Comparison of ENCODE assay signal across 9 cellular contexts in the genomic region with DNA sequence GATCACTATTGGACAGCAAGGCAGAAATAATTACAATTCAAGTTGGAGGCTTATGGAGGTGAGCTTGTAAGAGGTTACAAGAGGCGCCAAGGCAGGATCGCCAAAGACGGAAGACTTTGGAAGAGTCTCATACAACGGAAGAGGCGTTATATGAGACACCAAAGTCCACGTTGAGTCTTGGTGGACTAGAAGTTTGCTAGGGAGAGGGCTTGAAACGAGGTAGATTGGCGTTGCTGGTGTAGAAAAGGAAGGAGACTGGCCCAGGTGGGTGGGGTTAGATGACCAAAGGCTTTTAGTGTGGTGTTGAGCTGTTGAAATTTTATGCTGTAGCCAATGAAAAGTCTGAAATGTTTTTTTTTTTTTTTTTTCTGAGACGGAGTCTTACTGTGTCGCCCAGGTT. TPM values are rescaled to one million over a fixed set of nuclear protein-coding genes. Genes with fewer than 3 reads are reported as not detected.
DNase-seq lines count a peak whose midpoint lies in the region; ATAC-seq and TF ChIP-seq lines count a peak whose summit lies in the region.
"Had no signal": no experiment of that assay in that cellular context is flagged by ENCODE, and none has a peak within 500 bp of the region (broad histone marks: within the 10 kb centered on the region; RNA-seq: fewer than 3 reads in every experiment).

No MANE protein-coding gene starts in this region.

- TF ChIP-seq RAD21 in SK-N-SH (IDR thresholded peaks at IDR 0.05; ENCODE audit: low read length) = no peak

- TF ChIP-seq EP300 in SK-N-SH (IDR thresholded peaks at IDR 0.05; ENCODE audit: borderline replicate concordance in 1 of 2, low read depth in 1 of 2, low read length in 1 of 2) = no peak

- H3K27me3 ChIP-seq in SK-N-SH (ENCODE audit: insufficient read depth) (no peaks in the 10 kb centered on the region), SU-DHL-6 (ENCODE audit: low read length) (no peaks in the 10 kb centered on the region), hepatocyte (no peaks in the 10 kb centered on the region), spleen (replicated peaks in 1 of 7) (no peaks in the 10 kb centered on the region)

- no peak for TF ChIP-seq POLR2A in spleen (IDR thresholded peaks at IDR 0.05)

- H3K4me2 ChIP-seq in SK-N-SH (peak overlapping the region; percentile 79), SU-DHL-6 (ENCODE audit: low read depth, low read length, poor library complexity, severe bottlenecking) (peak overlapping the region; percentile 77), hepatocyte (peak overlapping the region; percentile 82)

- intact Hi-C loops in spleen (cut with DNase I; ENCODE audit: low total_unique reads) = no loop called here

- TF ChIP-seq CTCF in SK-N-SH (IDR thresholded peaks at IDR 0.05) (no peak), SU-DHL-6 (IDR thresholded peaks at IDR 0.05; ENCODE audit: insufficient read depth, low read length, poor library complexity, severe bottlenecking) (no peak), hepatocyte (IDR thresholded peaks at IDR 0.05; ENCODE audit: poor library complexity) (no peak), spleen (IDR thresholded peaks at IDR 0.05 in 8 of 11, conservative IDR thresholded peaks at IDR 0.05 in 3 of 11) (no peak)

- no peaks in the 10 kb centered on the region for H3K9me2 ChIP-seq in SK-N-SH
- no peaks in the 10 kb centered on the region for H3K9me2 ChIP-seq in SU-DHL-6 (replicated peaks; ENCODE audit: insufficient read depth, low read length)
- no peaks in the 10 kb centered on the region for H3K9me2 ChIP-seq in hepatocyte (replicated peaks; ENCODE audit: insufficient read depth)

- H3K27ac ChIP-seq in SK-N-SH (ENCODE audit: low read depth in 2 of 2, low read length in 1 of 2) (no peak overlapping the region), SU-DHL-6 (ENCODE audit: low read depth, low read length) (0 out of 2 replicates have a peak overlapping the region, but pooled peaks have one; percentile 14), hepatocyte (no peak overlapping the region), spleen (no peak overlapping the region)

- WGBS in SK-N-SH (ENCODE audit: low lambda C conversion rate) = 86% methylated on average over 10 of the region's 10 CpGs
- 79% methylated on average over 10 of the region's 10 CpGs for WGBS in hepatocyte (ENCODE audit: low lambda C conversion rate, missing lambda C conversion rate)
- WGBS in spleen, 5 donors = 70 to 88% (median 76%) methylated on average over 10 of the region's 10 CpGs

- H3F3A ChIP-seq in SK-N-SH (replicated peaks; ENCODE audit: insufficient read depth) (peaks cover 4% of the 10 kb centered on the region), SU-DHL-6 (ENCODE audit: insufficient read depth) (peaks cover 5% of the 10 kb centered on the region; the same call in 1 of the 2 replicates)

- H4K20me1 ChIP-seq in SK-N-SH (ENCODE audit: insufficient read depth) = no peaks in the 10 kb centered on the region
- H4K20me1 ChIP-seq in SU-DHL-6 (ENCODE audit: low read depth, low read length) = no peaks in the 10 kb centered on the region
- H4K20me1 ChIP-seq in hepatocyte (ENCODE audit: insufficient read depth, poor library complexity, severe bottlenecking) = no peaks in the 10 kb centered on the region

- no peak for DNase-seq in SK-N-SH
- no peak for DNase-seq in hepatocyte (ENCODE audit: low spot score)
- DNase-seq in spleen = no peak
- no peak for DNase-seq in GM19238 (ENCODE audit: insufficient read length, low spot score)
- DNase-seq in stimulated activated CD4-positive, alpha-beta T cell treated with anti-CD3 and anti-CD28 coated beads, Interleukin-1b, Interleukin-23, amount 100 ng/mL, for 48 hours = no peak
- DNase-seq: NCI-H526 treated with DMSO at 0.1 percent for 48 hours had no signal

- H3K4me3 ChIP-seq in SK-N-SH (ENCODE audit: low read depth in 2 of 2, low read length in 1 of 2) = peak overlapping the region; percentile 74 to 96
- H3K4me3 ChIP-seq in SU-DHL-6 (ENCODE audit: insufficient read depth, low read length, poor library complexity, severe bottlenecking) = peak overlapping the region; percentile 70
- H3K4me3 ChIP-seq in hepatocyte = peak overlapping the region; percentile 74
- peak overlapping the region in 6 of 8 donors; percentile 83 to 100 (median 98) for H3K4me3 ChIP-seq in spleen

- H3K4me1 ChIP-seq in SK-N-SH (ENCODE audit: control insufficient read depth in 1 of 2, insufficient read depth in 2 of 2, low read depth in 1 of 2, low read length in 1 of 2) (peaks cover 6 to 11% of the 10 kb centered on the region in 2 experiments; a peak in 1 of 4 replicates), hepatocyte (ENCODE audit: insufficient read depth) (peaks cover 15% of the 10 kb centered on the region), spleen (peaks cover 12 to 36% (median 20%) of the 10 kb centered on the region in 6 donors)

- no peak overlapping the region for H3K9ac ChIP-seq in SK-N-SH
- H3K9ac ChIP-seq in SU-DHL-6 (ENCODE audit: low read length) = peak overlapping the region; percentile 89

- H3K79me2 ChIP-seq in SK-N-SH (ENCODE audit: insufficient read depth) (peaks cover 59% of the 10 kb centered on the region), SU-DHL-6 (ENCODE audit: insufficient read depth, low read length) (peaks cover 59% of the 10 kb centered on the region), hepatocyte (peaks cover 43% of the 10 kb centered on the region)

- peaks cover 0 to 4% of the 10 kb centered on the region in 2 experiments for H3K36me3 ChIP-seq in SK-N-SH (replicated peaks in 1 of 2; ENCODE audit: control insufficient read depth in 1 of 2, insufficient read depth in 2 of 2, low read length in 1 of 2)
- peaks cover 6% of the 10 kb centered on the region; the same call in 1 of the 2 replicates for H3K36me3 ChIP-seq in SU-DHL-6 (ENCODE audit: low read length)
- H3K36me3 ChIP-seq in hepatocyte (replicated peaks; ENCODE audit: insufficient read depth, low read depth) = no peaks in the 10 kb centered on the region
- peaks cover 0 to 21% (median 4%) of the 10 kb centered on the region in 6 donors for H3K36me3 ChIP-seq in spleen

- H3K9me3 ChIP-seq in SK-N-SH (no peaks in the 10 kb centered on the region), SU-DHL-6 (ENCODE audit: insufficient read depth, low read length) (no peaks in the 10 kb centered on the region), hepatocyte (ENCODE audit: low read depth) (no peaks in the 10 kb centered on the region), spleen (no peaks in the 10 kb centered on the region)

- H2AFZ ChIP-seq in SK-N-SH (ENCODE audit: low read depth) (peak overlapping the region; percentile 97; the same call in 1 of the 2 replicates), SU-DHL-6 (ENCODE audit: low read depth, low read length, severe bottlenecking) (no peak overlapping the region), hepatocyte (no peak overlapping the region)

- POLR2A ChIA-PET in SK-N-SH (lab: Yijun Ruan, JAX) = interaction anchor here (0.5 to 1.1 kb wide), 2 partner anchors 60 to 96 kb away, joined by 3 read pairs; no protein-coding TSS in a partner anchor

- ATAC-seq in SK-N-SH treated with all-trans-retinoic acid at 6 μM for 48 hours (no peak), HG02852 (IDR thresholded peaks at IDR 0.05; ENCODE audit: unreplicated experiment) (no peak)

- CTCF ChIA-PET in SK-N-SH (lab: Yijun Ruan, JAX) = interaction anchor here (0.7 to 2.3 kb wide), 9 partner anchors 8 to 365 kb away, joined by 3 to 12 read pairs (median 4); no protein-coding TSS in a partner anchor

TF ChIP-seq in SK-N-SH, 30 proteins besides CTCF, POLR2A, EP300 and RAD21 (continues in another document):
- TF ChIP-seq NFIC (IDR thresholded peaks at IDR 0.05; ENCODE audit: borderline replicate concordance) = no peak

TF ChIP-seq in SK-N-SH treated with all-trans-retinoic acid at 6 μM for 48 hours, 23 proteins besides CTCF, POLR2A, EP300 and RAD21:
- no peak for TF ChIP-seq BACH2 (CRISPR knock-in tag; IDR thresholded peaks at IDR 0.05; ENCODE audit: borderline replicate concordance)
- no peak for TF ChIP-seq ISL1 (CRISPR knock-in tag; IDR thresholded peaks at IDR 0.05)
- TF ChIP-seq ZNF565 (CRISPR knock-in tag; conservative IDR thresholded peaks at IDR 0.05; ENCODE audit: low read depth) = no peak
- no peak for TF ChIP-seq PPARA (CRISPR knock-in tag; IDR thresholded peaks at IDR 0.05; ENCODE audit: borderline replicate concordance)
- no peak for TF ChIP-seq SNAI2 (CRISPR knock-in tag; IDR thresholded peaks at IDR 0.05)
- TF ChIP-seq RARB (CRISPR knock-in tag; IDR thresholded peaks at IDR 0.05) = no peak
- TF ChIP-seq PATZ1 (CRISPR knock-in tag; IDR thresholded peaks at IDR 0.05; ENCODE audit: borderline replicate concordance) = no peak

RNA-seq across cellular contexts. Expression of gene MSH2, which starts 1.4 kb away (rescaled TPM):
- 13.7 and 16.4 TPM in 2 replicates for polyA plus RNA-seq in SK-N-SH (2012; rRNA removed)
- polyA plus RNA-seq in SK-N-SH (2012; cell fraction: cytosol; rRNA removed) = 21.8 and 22.6 TPM in 2 replicates
- 5.5 and 10.7 TPM in 2 replicates for polyA plus RNA-seq in SK-N-SH (2012; cell fraction: nucleus; rRNA removed)
- total RNA-seq in hepatocyte = 26.1 and 27.7 TPM in 2 replicates
- 13.1 and 20.8 TPM in 2 replicates for polyA plus RNA-seq in hepatocyte
- 10 to 100 TPM; 14.8 to 19.4 (median 16.3) TPM for total RNA-seq in spleen
- polyA plus RNA-seq in spleen = 10 to 100 TPM in 2 of 3 donors, 1 to 10 TPM in 1; 7.1 to 12.1 (median 11.5) TPM

RNA-seq across cellular contexts. Expression of gene EPCAM, which starts 35.2 kb away (rescaled TPM):
- polyA plus RNA-seq in SK-N-SH (2012; rRNA removed) (0.43 and 0.54 TPM in 2 replicates), hepatocyte (521 and 613 TPM in 2 replicates), spleen (under 1 TPM; 0.59 to 0.96 (median 0.67) TPM)
- polyA plus RNA-seq in SK-N-SH (2012; cell fraction: cytosol; rRNA removed) = 0.49 and 0.80 TPM in 2 replicates
- 1.1 and 1.3 TPM in 2 replicates for polyA plus RNA-seq in SK-N-SH (2012; cell fraction: nucleus; rRNA removed)
- total RNA-seq in hepatocyte (390 and 442 TPM in 2 replicates), spleen (1 to 10 TPM in 4 of 7 donors, under 1 TPM in 2, not detected in 1; 0.72 to 2.7 (median 1.5) TPM)

Comparison
In these comparisons a context has a peak if more than half of its experiments do, and no peak if none do; other contexts are left out.
1. RNA of gene EPCAM, which starts 35.2 kb away (polyA plus RNA-seq): 521 to 613 TPM in hepatocyte; 0.59 to 0.96 TPM in spleen and 0.43 to 1.3 TPM in SK-N-SH; every median in the first group is over 100 times any median in the second.
2. Peak in every context shown above with its lines, with median percentiles within 50 percentile points of each other: H3K4me2 ChIP-seq and H3K4me3 ChIP-seq.